In genomic region chr2:45380131-45380836, GRCh38 we compare ENCODE assay signal across 11 cellular contexts.
DNase-seq lines count a peak whose midpoint lies in the region; FAIRE-seq and TF ChIP-seq lines count a peak whose summit lies in the region.
"Had no signal": no experiment of that assay in that cellular context is flagged by ENCODE, and none has a peak within 500 bp of the region (broad histone marks: within the 10 kb centered on the region; RNA-seq: fewer than 3 reads in every experiment).

No MANE protein-coding gene starts in this region.

- CTCF ChIA-PET in RWPE1 (lab: Yijun Ruan, JAX) = interaction anchor here (0.6 kb wide), 1 partner anchor 454 kb away, joined by 3 read pairs; no protein-coding TSS in a partner anchor

- DNase-seq in H54 (ENCODE audit: insufficient read length, low spot score) (peak; percentile 32), RWPE1 (ENCODE audit: low spot score) (peak; percentile 7), fibroblast of pulmonary artery (ENCODE audit: low read depth) (peak; percentile 36), small intestine (peak; percentile 22), DMS 273 (lab: John Stamatoyannopoulos, UW; ENCODE audit: unreplicated experiment) (no peak), frontal cortex (ENCODE audit: low spot score in 2 of 2) (no peak)
- no peak for DNase-seq in stimulated activated CD4-positive, alpha-beta T cell treated with anti-CD3 and anti-CD28 coated beads, Interleukin-1b, Interleukin-23, amount 100 ng/mL, for 48 hours
- DNase-seq: activated CD4-positive, alpha-beta T cell treated with anti-CD3 and anti-CD28 coated beads, Interleukin-2, amount 10 ng/mL, durations not matched to agents 7 days and 5 days; endodermal cell; T-helper 1 cell had no signal

- no peak overlapping the region for H3K4me3 ChIP-seq in fibroblast of pulmonary artery (replicated peaks; ENCODE audit: low read depth, low read length)
- H3K4me3 ChIP-seq in small intestine (ENCODE audit: low read depth in 1 of 2, low read length in 2 of 2) = no peak overlapping the region
- H3K4me3 ChIP-seq: thoracic aorta had no signal

- FAIRE-seq in H54 (lab: Jason Lieb, UNC) (peak; percentile 93), small intestine (lab: Jason Lieb, UNC) (no peak), frontal cortex (lab: Jason Lieb, UNC) (no peak)

- POLR2A ChIA-PET in RWPE1 (lab: Yijun Ruan, JAX; ENCODE audit: low non-redundant PET) = no interaction called here

- 86 to 93% (median 89%) methylated on average over 3 of the region's 3 CpGs for WGBS in small intestine, 3 donors

- no peaks in the 10 kb centered on the region for H3K27me3 ChIP-seq in small intestine (ENCODE audit: control insufficient read depth in 2 of 2, insufficient read depth in 2 of 2, low read length in 2 of 2)

- no peak for TF ChIP-seq CTCF in RWPE1 (conservative IDR thresholded peaks at IDR 0.05; ENCODE audit: low read depth)
- TF ChIP-seq CTCF in fibroblast of pulmonary artery (IDR thresholded peaks at IDR 0.05; ENCODE audit: low read length, missing control alignments) = no peak

- peaks cover 0 to 3% of the 10 kb centered on the region in 2 donors for H3K4me1 ChIP-seq in small intestine (ENCODE audit: control insufficient read depth in 2 of 2, insufficient read depth in 1 of 2, low read depth in 1 of 2, low read length in 1 of 2)

- H3K27ac ChIP-seq in RWPE1 = no peak overlapping the region
- H3K27ac ChIP-seq in small intestine (ENCODE audit: low read depth in 1 of 2, low read length in 1 of 2) = no peak overlapping the region

- no peak for TF ChIP-seq POLR2A in H54 (IDR thresholded peaks at IDR 0.05; ENCODE audit: low read depth, low read length)

- H3K36me3 ChIP-seq in small intestine (ENCODE audit: control insufficient read depth in 2 of 2, insufficient read depth in 2 of 2, low read length in 2 of 2) = no peaks in the 10 kb centered on the region
- H3K36me3 ChIP-seq: thoracic aorta had no signal

- no peaks in the 10 kb centered on the region for H3K9me3 ChIP-seq in small intestine (ENCODE audit: control insufficient read depth, low read depth)
- H3K9me3 ChIP-seq: thoracic aorta had no signal

Comparison
In these comparisons a context has a peak if more than half of its experiments do, and no peak if none do; other contexts are left out.
1. DNase-seq: peak in H54 (single experiment), RWPE1 (single experiment), fibroblast of pulmonary artery (single experiment) and small intestine (single experiment); none in DMS 273 (single experiment), frontal cortex (0 of 2) and stimulated activated CD4-positive, alpha-beta T cell treated with anti-CD3 and anti-CD28 coated beads, Interleukin-1b, Interleukin-23, amount 100 ng/mL, for 48 hours (single experiment).